26 cellular contexts compared by ENCODE assay signal in genomic region chr5:104541129-104541528, GRCh38.
"Had no signal": no experiment of that assay in that cellular context is flagged by ENCODE, and none has a peak within 500 bp of the region (broad histone marks: within the 10 kb centered on the region; RNA-seq: fewer than 3 reads in every experiment).

No MANE protein-coding gene starts in this region.

- H3K4me3 ChIP-seq: breast epithelium, gastroesophageal sphincter, neural progenitor cell, smooth muscle cell had no signal

- H3K27ac ChIP-seq: breast epithelium, gastroesophageal sphincter, neural progenitor cell had no signal

- DNase-seq: activated CD4-positive, alpha-beta memory T cell treated with anti-CD3 and anti-CD28 coated beads for 36 hours; activated CD4-positive, alpha-beta T cell treated with anti-CD3 and anti-CD28 coated beads for 4 hours; activated CD8-positive, alpha-beta memory T cell treated with anti-CD3 and anti-CD28 coated beads, Interleukin-2, amount 50 U/mL, for 4 hours; activated effector memory CD4-positive, alpha-beta T cell treated with anti-CD3 and anti-CD28 coated beads, Interleukin-2, amount 50 U/mL, for 16 hours; activated naive CD4-positive, alpha-beta T cell treated with anti-CD3 and anti-CD28 coated beads for 36 hours; activated naive CD8-positive, alpha-beta T cell treated with anti-CD3 and anti-CD28 coated beads for 36 hours; activated T-cell treated with anti-CD3 and anti-CD28 coated beads, Interleukin-2, amount 50 U/mL, for 1 hour; central memory CD4-positive, alpha-beta T cell; effector CD4-positive, alpha-beta T cell; hippocampal formation; left cardiac atrium; naive thymus-derived CD8-positive, alpha-beta T cell; occipital lobe; stimulated activated CD4-positive, alpha-beta T cell treated with anti-CD3 and anti-CD28 coated beads, Interleukin-1b, Interleukin-23, amount 100 ng/mL, for 48 hours; stimulated activated CD4-positive, alpha-beta T cell treated with anti-CD3 and anti-CD28 coated beads, Interleukin-4, amount 100 ng/mL, for 4 hours; stimulated activated CD8-positive, alpha-beta memory T cell treated with anti-CD3 and anti-CD28 coated beads, Interleukin-4, amount 100 ng/mL, for 48 hours; stimulated activated naive CD8-positive, alpha-beta T cell treated with anti-CD3 and anti-CD28 coated beads, Interleukin-15, amount 100 ng/mL, for 72 hours; substantia nigra; T-helper 2 cell had no signal

- H3K36me3 ChIP-seq: breast epithelium, gastroesophageal sphincter, neural progenitor cell had no signal

- FAIRE-seq: astrocyte, keratinocyte had no signal

- H3K27me3 ChIP-seq: breast epithelium, gastroesophageal sphincter, neural progenitor cell had no signal

- ATAC-seq: gastroesophageal sphincter; left cardiac atrium; naive thymus-derived CD8-positive, alpha-beta T cell; stimulated activated memory B cell treated with anti-CD40 and anti-IgM and Interleukin-4, amounts not matched to agents 10 μg/mL and 1 μg/mL and 100 μg/mL, for 72 hours; stimulated activated naive CD8-positive, alpha-beta T cell treated with anti-CD3 and anti-CD28 coated beads, Interleukin-15, amount 100 ng/mL, for 72 hours had no signal

- H3K9me3 ChIP-seq: breast epithelium, gastroesophageal sphincter had no signal

- H3K4me1 ChIP-seq: breast epithelium, neural progenitor cell had no signal
